In genomic region chr3:28326458-28326926, GRCh38 we compare ENCODE assay signal across 8 cellular contexts. TPM values are rescaled to one million over a fixed set of nuclear protein-coding genes. Genes with fewer than 3 reads are reported as not detected.
DNase-seq lines count a peak whose midpoint lies in the region; ATAC-seq and TF ChIP-seq lines count a peak whose summit lies in the region.

No MANE protein-coding gene starts in this region.

- DNase-seq in CD1c-positive myeloid dendritic cell (ENCODE audit: extremely low spot score) (peak; percentile 22), osteoblast (ENCODE audit: insufficient read length, low spot score, missing footprints) (no peak), DMS153 treated with DMSO at 0.1 percent for 48 hours (lab: John Stamatoyannopoulos, UW; ENCODE audit: unreplicated experiment) (no peak), islet precursor cell (no peak), kidney glomerular epithelial cell (lab: John Stamatoyannopoulos, UW) (no peak)
- no peak for DNase-seq in activated naive CD8-positive, alpha-beta T cell treated with anti-CD3 and anti-CD28 coated beads, Interleukin-2, amount 10 ng/mL, durations not matched to agents 7 days and 5 days

- no peaks in the 10 kb centered on the region for H3K27me3 ChIP-seq in osteoblast (ENCODE audit: insufficient read depth, low read length)

- H4K20me1 ChIP-seq in osteoblast (ENCODE audit: insufficient read depth, low read length) = no peaks in the 10 kb centered on the region

- peaks cover 20% of the 10 kb centered on the region for H3K4me1 Mint-ChIP-seq in activated naive CD8-positive, alpha-beta T cell treated with anti-CD3 and anti-CD28 coated beads, Interleukin-2, amount 10 ng/mL, durations not matched to agents 7 days and 5 days

- no peak overlapping the region for H3K27ac ChIP-seq in osteoblast (ENCODE audit: low read depth, low read length)

- no peak overlapping the region for H3K4me3 ChIP-seq in osteoblast (ENCODE audit: insufficient read depth, low read length)

- no peaks in the 10 kb centered on the region for H3K9me3 ChIP-seq in osteoblast (ENCODE audit: low read depth, low read length)

- TF ChIP-seq CTCF in osteoblast (IDR thresholded peaks at IDR 0.05; ENCODE audit: extremely low read depth, low read depth, low read length) = no peak

- peak overlapping the region; percentile 55 for H3K27ac Mint-ChIP-seq in activated naive CD8-positive, alpha-beta T cell treated with anti-CD3 and anti-CD28 coated beads, Interleukin-2, amount 10 ng/mL, durations not matched to agents 7 days and 5 days

- no peak overlapping the region for H3K4me2 ChIP-seq in osteoblast (ENCODE audit: insufficient read depth, low read length)

- no peaks in the 10 kb centered on the region for H3K9me3 Mint-ChIP-seq in activated naive CD8-positive, alpha-beta T cell treated with anti-CD3 and anti-CD28 coated beads, Interleukin-2, amount 10 ng/mL, durations not matched to agents 7 days and 5 days

- peaks cover 21% of the 10 kb centered on the region for H3K36me3 ChIP-seq in osteoblast (ENCODE audit: insufficient read depth, low read length)

- no peak overlapping the region for H2AFZ ChIP-seq in osteoblast (ENCODE audit: low read length)

- peaks cover 10% of the 10 kb centered on the region for H3K4me1 ChIP-seq in osteoblast (ENCODE audit: insufficient read depth, low read length)

- H3K36me3 Mint-ChIP-seq in activated naive CD8-positive, alpha-beta T cell treated with anti-CD3 and anti-CD28 coated beads, Interleukin-2, amount 10 ng/mL, durations not matched to agents 7 days and 5 days = peaks cover 15% of the 10 kb centered on the region

- peak overlapping the region; percentile 28 for H3K4me3 Mint-ChIP-seq in activated naive CD8-positive, alpha-beta T cell treated with anti-CD3 and anti-CD28 coated beads, Interleukin-2, amount 10 ng/mL, durations not matched to agents 7 days and 5 days

- no peaks in the 10 kb centered on the region for H3K27me3 Mint-ChIP-seq in activated naive CD8-positive, alpha-beta T cell treated with anti-CD3 and anti-CD28 coated beads, Interleukin-2, amount 10 ng/mL, durations not matched to agents 7 days and 5 days

- H3K79me2 ChIP-seq in osteoblast (ENCODE audit: insufficient read depth, low read length) = no peaks in the 10 kb centered on the region

- ATAC-seq in GM19463 (IDR thresholded peaks at IDR 0.05; ENCODE audit: unreplicated experiment) (peak; percentile 87), HG03442 (IDR thresholded peaks at IDR 0.05; ENCODE audit: unreplicated experiment) (peak; percentile 87)
- peak; percentile 80 for ATAC-seq in activated naive CD8-positive, alpha-beta T cell treated with anti-CD3 and anti-CD28 coated beads, Interleukin-2, amount 10 ng/mL, durations not matched to agents 7 days and 5 days (ENCODE audit: low read depth)

- POLR2A ChIA-PET in activated naive CD8-positive, alpha-beta T cell treated with anti-CD3 and anti-CD28 coated beads, Interleukin-2, amount 10 ng/mL, durations not matched to agents 7 days and 5 days (lab: Charles Lee) = interaction anchor here (0.6 to 2.9 kb wide), 3 partner anchors 22 to 841 kb away, joined by 3 to 18 read pairs (median 4); partner anchors contain the start of genes AZI2 and ZCWPW2

RNA-seq across cellular contexts. Expression of gene ZCWPW2, which starts 22.0 kb away (rescaled TPM):
- under 1 TPM; 0.25 to 0.79 TPM for total RNA-seq in activated naive CD8-positive, alpha-beta T cell treated with anti-CD3 and anti-CD28 coated beads, Interleukin-2, amount 10 ng/mL, durations not matched to agents 7 days and 5 days
- 0.36 and 0.88 TPM in 2 replicates for total RNA-seq in osteoblast

RNA-seq across cellular contexts. Expression of gene AZI2, which starts 22.1 kb away (rescaled TPM):
- total RNA-seq in activated naive CD8-positive, alpha-beta T cell treated with anti-CD3 and anti-CD28 coated beads, Interleukin-2, amount 10 ng/mL, durations not matched to agents 7 days and 5 days = 10 to 100 TPM; 55.1 to 59.8 TPM
- 149 and 215 TPM in 2 replicates for total RNA-seq in osteoblast
